In the genomic region with DNA sequence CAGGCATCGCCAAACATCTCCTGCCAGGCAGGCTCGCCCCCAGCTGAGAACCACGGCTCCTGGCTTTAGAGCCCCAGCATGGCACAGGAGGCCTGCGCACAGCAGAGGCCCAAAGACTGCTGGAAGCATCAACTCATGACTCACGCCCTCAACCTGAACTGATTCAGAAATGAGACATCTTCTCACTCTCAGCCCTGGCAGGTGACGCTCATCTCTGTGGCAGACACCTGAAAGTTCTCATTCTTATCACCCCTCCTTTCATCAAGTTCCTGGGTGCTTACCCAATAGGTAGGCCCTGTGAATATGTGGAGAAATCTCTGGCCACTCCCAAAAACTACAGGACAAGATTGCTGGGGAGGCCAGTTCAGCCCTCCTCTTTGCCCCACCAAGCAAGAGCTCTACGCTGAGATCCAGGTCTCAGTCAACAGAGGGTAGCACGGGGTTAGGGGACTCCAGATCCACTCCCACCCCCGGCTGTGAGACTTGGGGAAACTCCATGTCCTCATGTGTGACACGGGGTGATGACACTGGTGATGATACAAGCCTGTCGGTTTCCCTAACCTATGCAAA, we compare ENCODE assay signal across 8 cellular contexts.
DNase-seq lines count a peak whose midpoint lies in the region; ATAC-seq lines count a peak whose summit lies in the region.

No MANE protein-coding gene starts in this region.

- DNase-seq in COR-L47 (lab: John Stamatoyannopoulos, UW) (peak; percentile 50), NCI-H69 (lab: John Stamatoyannopoulos, UW) (peak; percentile 58), activated gamma-delta T cell (lab: John Stamatoyannopoulos, UW) (peak; percentile 33), NCI-H128 (lab: John Stamatoyannopoulos, UW; ENCODE audit: unreplicated experiment) (no peak), NCI-H446 (lab: John Stamatoyannopoulos, UW) (no peak), midbrain (lab: John Stamatoyannopoulos, UW) (no peak)
- peak; percentile 64 to 69 for DNase-seq in stimulated activated CD4-positive, alpha-beta T cell treated with anti-CD3 and anti-CD28 coated beads, Interleukin-12 subunit alpha, Interleukin-12 subunit beta, amount 100 ng/mL, for 24 hours (ENCODE audit: low read depth in 2 of 2)

- ATAC-seq in GM21529 (IDR thresholded peaks at IDR 0.05; ENCODE audit: unreplicated experiment): peak; percentile 60

Comparison
In these comparisons a context has a peak if more than half of its experiments do, and no peak if none do; other contexts are left out.
1. DNase-seq: peak in COR-L47 (single experiment), NCI-H69 (single experiment), activated gamma-delta T cell (single experiment) and stimulated activated CD4-positive, alpha-beta T cell treated with anti-CD3 and anti-CD28 coated beads, Interleukin-12 subunit alpha, Interleukin-12 subunit beta, amount 100 ng/mL, for 24 hours (2 of 2); none in NCI-H128 (single experiment), NCI-H446 (0 of 2) and midbrain (single experiment).